11 cellular contexts compared by ENCODE assay signal in the genomic region with DNA sequence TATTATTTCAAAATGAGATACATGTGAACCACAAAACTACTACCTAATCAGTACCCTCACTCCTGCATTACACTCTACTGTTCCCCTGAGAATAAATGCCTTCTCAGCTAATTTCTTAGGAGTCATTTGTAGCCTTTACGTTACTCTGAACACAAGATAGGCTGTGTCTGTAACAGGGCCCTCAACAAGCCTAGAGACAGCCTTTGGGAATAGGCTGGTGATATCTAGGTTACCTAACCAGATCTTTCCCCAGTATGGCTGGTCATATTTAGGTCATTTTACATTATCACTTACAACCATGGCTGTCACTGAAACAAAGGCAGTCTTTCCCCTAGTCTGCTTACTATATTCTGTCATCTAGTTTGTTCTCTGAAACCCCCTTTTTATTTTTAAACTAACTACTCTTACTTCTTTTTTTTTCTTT. TPM values are rescaled to one million over a fixed set of nuclear protein-coding genes. Genes with fewer than 3 reads are reported as not detected.
A peak's percentile ranks its signal among the peaks of the same experiment; 100 is the strongest.
DNase-seq lines count a peak whose midpoint lies in the region; ATAC-seq and TF ChIP-seq lines count a peak whose summit lies in the region.
"Had no signal": no experiment of that assay in that cellular context is flagged by ENCODE, and none has a peak within 500 bp of the region (broad histone marks: within the 10 kb centered on the region; RNA-seq: fewer than 3 reads in every experiment).

No MANE protein-coding gene starts in this region.

- intact Hi-C loops in CD8-positive, alpha-beta T cell (cut with DNase I, micrococcal nuclease) = loop anchor here in 1 of 2 experiments (2.0 to 5.0 kb wide), 2 partner anchors 16 to 230 kb away; partner anchors contain the start of gene C11orf65
- intact Hi-C loops in left ventricle myocardium inferior (cut with micrococcal nuclease) = no loop called here
- intact Hi-C loops in prostate gland (cut with DNase I) = no loop called here
- intact Hi-C loops in cardiac septum (cut with DNase I) = no loop called here

- peak overlapping the region; percentile 57 for H3K27ac ChIP-seq in CD8-positive, alpha-beta T cell (ENCODE audit: low read depth, low read length)
- H3K27ac ChIP-seq in left ventricle myocardium inferior (replicated peaks) (no peak overlapping the region), prostate gland (no peak overlapping the region)

- no peaks in the 10 kb centered on the region for H3K9me3 ChIP-seq in CD8-positive, alpha-beta T cell (ENCODE audit: low read length)
- H3K9me3 ChIP-seq in left ventricle myocardium inferior (replicated peaks) (no peaks in the 10 kb centered on the region), prostate gland (no peaks in the 10 kb centered on the region)

- POLR2A ChIA-PET in CD8-positive, alpha-beta T cell (lab: Charles Lee) = interaction anchor here (0.6 to 13.1 kb wide), 16 partner anchors 8 to 239 kb away, joined by 3 to 384 read pairs (median 4); partner anchors contain the start of genes ATM, CUL5 and NPAT
- POLR2A ChIA-PET in activated naive CD8-positive, alpha-beta T cell treated with anti-CD3 and anti-CD28 coated beads, Interleukin-2, amount 10 ng/mL, durations not matched to agents 7 days and 5 days (lab: Charles Lee) = interaction anchor here (0.5 to 13.4 kb wide), 9 partner anchors 11 to 427 kb away, joined by 3 to 489 read pairs (median 3); partner anchors contain the start of genes ATM and NPAT

- TF ChIP-seq CTCF in CD8-positive, alpha-beta T cell (IDR thresholded peaks at IDR 0.05) = no peak
- no peak for TF ChIP-seq CTCF in left ventricle myocardium inferior (IDR thresholded peaks at IDR 0.05; ENCODE audit: borderline replicate concordance)
- no peak for TF ChIP-seq CTCF in prostate gland (IDR thresholded peaks at IDR 0.05)

- CTCF ChIA-PET in CD8-positive, alpha-beta T cell (lab: Charles Lee) = interaction anchor here (0.8 to 6.4 kb wide), 3 partner anchors 13 to 23 kb away, joined by 3 to 68 read pairs (median 5); partner anchors contain the start of genes ATM and NPAT

- H3K27me3 ChIP-seq in CD8-positive, alpha-beta T cell (ENCODE audit: insufficient read depth, low read length) = no peaks in the 10 kb centered on the region
- H3K27me3 ChIP-seq in left ventricle myocardium inferior (ENCODE audit: low read depth) = no peaks in the 10 kb centered on the region
- no peaks in the 10 kb centered on the region for H3K27me3 ChIP-seq in prostate gland (replicated peaks; ENCODE audit: insufficient read depth)

- H3K4me1 ChIP-seq in CD8-positive, alpha-beta T cell (ENCODE audit: insufficient read depth, low read length) = peaks cover 95% of the 10 kb centered on the region
- peaks cover 4% of the 10 kb centered on the region for H3K4me1 ChIP-seq in left ventricle myocardium inferior
- H3K4me1 ChIP-seq in prostate gland (replicated peaks) = no peaks in the 10 kb centered on the region

- peak overlapping the region; percentile 35 for H3K4me3 ChIP-seq in CD8-positive, alpha-beta T cell (ENCODE audit: low read depth, low read length)
- H3K4me3 ChIP-seq in left ventricle myocardium inferior (no peak overlapping the region), prostate gland (no peak overlapping the region)

- peak; percentile 39 for ATAC-seq in CD8-positive, alpha-beta T cell
- ATAC-seq in GM21367 (IDR thresholded peaks at IDR 0.05; ENCODE audit: unreplicated experiment) (peak; percentile 37), HG03342 (IDR thresholded peaks at IDR 0.05; ENCODE audit: unreplicated experiment) (peak; percentile 53)
- peak; percentile 24 for ATAC-seq in activated naive CD8-positive, alpha-beta T cell treated with anti-CD3 and anti-CD28 coated beads, Interleukin-2, amount 10 ng/mL, durations not matched to agents 7 days and 5 days (ENCODE audit: low read depth)
- ATAC-seq: HCT116 had no signal

- H3K9me3 Mint-ChIP-seq in CD8-positive, alpha-beta T cell = no peaks in the 10 kb centered on the region
- peaks cover 2% of the 10 kb centered on the region for H3K9me3 Mint-ChIP-seq in activated naive CD8-positive, alpha-beta T cell treated with anti-CD3 and anti-CD28 coated beads, Interleukin-2, amount 10 ng/mL, durations not matched to agents 7 days and 5 days

- no peaks in the 10 kb centered on the region for H3K27me3 Mint-ChIP-seq in CD8-positive, alpha-beta T cell (ENCODE audit: low read depth)
- H3K27me3 Mint-ChIP-seq in activated naive CD8-positive, alpha-beta T cell treated with anti-CD3 and anti-CD28 coated beads, Interleukin-2, amount 10 ng/mL, durations not matched to agents 7 days and 5 days = no peaks in the 10 kb centered on the region

- WGBS in prostate gland = 100% methylated on average over 1 of the region's 1 CpG

- H3K36me3 Mint-ChIP-seq in CD8-positive, alpha-beta T cell = peaks cover 64% of the 10 kb centered on the region
- peaks cover 53% of the 10 kb centered on the region for H3K36me3 Mint-ChIP-seq in activated naive CD8-positive, alpha-beta T cell treated with anti-CD3 and anti-CD28 coated beads, Interleukin-2, amount 10 ng/mL, durations not matched to agents 7 days and 5 days

- TF ChIP-seq POLR2A in prostate gland (IDR thresholded peaks at IDR 0.05) = no peak

- peak overlapping the region; percentile 72 for H3K4me3 Mint-ChIP-seq in CD8-positive, alpha-beta T cell
- H3K4me3 Mint-ChIP-seq in activated naive CD8-positive, alpha-beta T cell treated with anti-CD3 and anti-CD28 coated beads, Interleukin-2, amount 10 ng/mL, durations not matched to agents 7 days and 5 days = peak overlapping the region; percentile 70
- H3K4me3 Mint-ChIP-seq: nephron had no signal

- peak overlapping the region; percentile 96 for H3K27ac Mint-ChIP-seq in CD8-positive, alpha-beta T cell
- peak overlapping the region; percentile 93 for H3K27ac Mint-ChIP-seq in activated naive CD8-positive, alpha-beta T cell treated with anti-CD3 and anti-CD28 coated beads, Interleukin-2, amount 10 ng/mL, durations not matched to agents 7 days and 5 days
- H3K27ac Mint-ChIP-seq: nephron had no signal

- DNase-seq in CD8-positive, alpha-beta T cell = no peak
- no peak for DNase-seq in activated naive CD8-positive, alpha-beta T cell treated with anti-CD3 and anti-CD28 coated beads, Interleukin-2, amount 10 ng/mL, durations not matched to agents 7 days and 5 days
- DNase-seq in left ventricle myocardium inferior (no peak), prostate gland (ENCODE audit: low spot score) (no peak), cardiac septum (ENCODE audit: low spot score) (no peak), SHP77 treated with DMSO at 0.1 percent for 48 hours (lab: John Stamatoyannopoulos, UW) (no peak)
- DNase-seq: DMS 273 treated with DMSO at 0.1 percent for 48 hours had no signal

- H3K4me1 Mint-ChIP-seq in CD8-positive, alpha-beta T cell (ENCODE audit: low read depth) = peaks cover 83% of the 10 kb centered on the region
- H3K4me1 Mint-ChIP-seq in activated naive CD8-positive, alpha-beta T cell treated with anti-CD3 and anti-CD28 coated beads, Interleukin-2, amount 10 ng/mL, durations not matched to agents 7 days and 5 days = peaks cover 68% of the 10 kb centered on the region
- H3K4me1 Mint-ChIP-seq: nephron had no signal

- peaks cover 25% of the 10 kb centered on the region for H3K36me3 ChIP-seq in CD8-positive, alpha-beta T cell (ENCODE audit: insufficient read depth, low read length)
- peaks cover 75% of the 10 kb centered on the region for H3K36me3 ChIP-seq in left ventricle myocardium inferior
- H3K36me3 ChIP-seq in prostate gland = no peaks in the 10 kb centered on the region

RNA-seq across cellular contexts. Expression of gene ATM, which starts 14.2 kb away (rescaled TPM):
- total RNA-seq in CD8-positive, alpha-beta T cell = 100 to 1,000 TPM; 272 to 273 TPM
- 100 to 1,000 TPM; 287 to 333 TPM for total RNA-seq in activated naive CD8-positive, alpha-beta T cell treated with anti-CD3 and anti-CD28 coated beads, Interleukin-2, amount 10 ng/mL, durations not matched to agents 7 days and 5 days
- 30.1 TPM for total RNA-seq in left ventricle myocardium inferior
- 10 to 100 TPM; 32.9 to 80.9 TPM for total RNA-seq in prostate gland
- 35.3 TPM for total RNA-seq in cardiac septum

RNA-seq across cellular contexts. Expression of gene NPAT, which starts 14.6 kb away (rescaled TPM):
- total RNA-seq in CD8-positive, alpha-beta T cell = 10 to 100 TPM; 24.6 to 26.4 TPM
- 10 to 100 TPM; 57.6 to 58.0 TPM for total RNA-seq in activated naive CD8-positive, alpha-beta T cell treated with anti-CD3 and anti-CD28 coated beads, Interleukin-2, amount 10 ng/mL, durations not matched to agents 7 days and 5 days
- total RNA-seq in left ventricle myocardium inferior = 6.3 TPM
- total RNA-seq in prostate gland = 10 to 100 TPM; 18.1 to 25.3 TPM
- 6.9 TPM for total RNA-seq in cardiac septum
